In the genomic region with DNA sequence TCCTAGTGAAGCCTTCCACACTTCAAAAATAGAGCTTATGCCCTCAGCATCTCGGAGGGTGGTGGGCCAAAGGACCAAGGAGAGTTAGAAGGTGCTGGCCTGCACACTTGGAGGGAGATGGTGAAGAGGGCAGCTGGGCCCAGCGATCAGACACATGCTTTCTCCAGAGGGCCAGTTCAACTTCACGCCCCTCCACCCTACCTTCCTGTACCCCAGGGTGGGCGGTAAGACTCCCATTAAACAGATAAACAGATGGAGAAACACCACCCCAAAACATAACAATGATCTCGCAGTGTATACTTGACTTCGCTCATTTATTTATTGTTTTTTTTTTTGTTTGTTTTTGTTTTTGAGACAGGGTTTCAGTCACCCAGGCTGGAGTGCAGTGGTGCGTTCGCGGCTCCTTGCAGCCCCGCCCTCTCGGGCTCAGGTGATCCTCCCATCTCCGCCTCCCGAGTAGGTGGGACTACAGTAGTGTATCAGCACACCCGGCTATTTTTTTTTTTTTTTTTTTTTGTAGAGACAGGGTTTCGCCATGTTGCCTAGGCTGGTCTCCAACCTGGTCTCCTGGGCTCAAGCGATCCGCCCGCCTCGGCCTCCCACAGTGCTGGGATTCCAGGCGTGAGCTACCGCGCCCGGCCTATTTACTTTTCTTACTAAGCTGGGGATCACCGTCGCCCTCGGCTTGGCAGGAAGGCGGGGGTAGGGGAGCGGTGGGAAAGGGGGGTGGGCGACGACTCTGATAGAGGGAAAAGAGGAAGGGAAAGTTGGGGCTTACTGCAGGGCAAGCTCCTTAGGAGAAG, we compare ENCODE assay signal across 1 cellular context.
TF ChIP-seq lines count a peak whose summit lies in the region.

No MANE protein-coding gene starts in this region.

TF ChIP-seq in HepG2, 621 proteins besides CTCF, POLR2A, EP300 and RAD21 (continued from another document):
- TF ChIP-seq GATAD2A (CRISPR knock-in tag; IDR thresholded peaks at IDR 0.05), result 0 out of 2 replicates have a peak, but pooled peaks have one; percentile 4
- TF ChIP-seq, protein P1, sequence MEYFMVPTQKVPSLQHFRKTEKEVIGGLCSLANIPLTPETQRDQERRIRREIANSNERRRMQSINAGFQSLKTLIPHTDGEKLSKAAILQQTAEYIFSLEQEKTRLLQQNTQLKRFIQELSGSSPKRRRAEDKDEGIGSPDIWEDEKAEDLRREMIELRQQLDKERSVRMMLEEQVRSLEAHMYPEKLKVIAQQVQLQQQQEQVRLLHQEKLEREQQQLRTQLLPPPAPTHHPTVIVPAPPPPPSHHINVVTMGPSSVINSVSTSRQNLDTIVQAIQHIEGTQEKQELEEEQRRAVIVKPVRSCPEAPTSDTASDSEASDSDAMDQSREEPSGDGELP (IDR thresholded peaks at IDR 0.05; ENCODE audit: borderline replicate concordance, low read depth), result peak; percentile 72; the same call in 1 of the 2 replicates
TF ChIP-seq in HepG2: peak in this region for 25.
